In genomic region chr12:9341260-9341585, GRCh38 we compare ENCODE assay signal across 14 cellular contexts.
"Had no signal": no experiment of that assay in that cellular context is flagged by ENCODE, and none has a peak within 500 bp of the region (broad histone marks: within the 10 kb centered on the region; RNA-seq: fewer than 3 reads in every experiment).

No MANE protein-coding gene starts in this region.

- H3K4me3 ChIP-seq: coronary artery, gastroesophageal sphincter, left ventricle myocardium inferior, tibial artery, uterus had no signal

- H3K4me3 Mint-ChIP-seq: activated B cell treated with CpG ODN at 0.5 μM for 24 hours; activated T-helper 17 cell treated with anti-CD3 and anti-CD28 coated beads, Interleukin-2, amount 50 U/mL, for 72 hours; memory B cell; T-helper 17 cell had no signal

- H3K27ac ChIP-seq: coronary artery, gastroesophageal sphincter, left ventricle myocardium inferior, neutrophil, tibial artery, uterus had no signal

- H3K4me1 Mint-ChIP-seq: activated B cell treated with CpG ODN at 0.5 μM for 24 hours; activated T-helper 17 cell treated with anti-CD3 and anti-CD28 coated beads, Interleukin-2, amount 50 U/mL, for 72 hours; memory B cell had no signal

- H3K9me3 Mint-ChIP-seq: activated T-helper 17 cell treated with anti-CD3 and anti-CD28 coated beads, Interleukin-2, amount 50 U/mL, for 72 hours had no signal

- H3K27me3 ChIP-seq: gastroesophageal sphincter, neutrophil, tibial artery, uterus had no signal

- H3K27ac Mint-ChIP-seq: activated B cell treated with CpG ODN at 0.5 μM for 24 hours; activated T-helper 17 cell treated with anti-CD3 and anti-CD28 coated beads, Interleukin-2, amount 50 U/mL, for 72 hours; memory B cell; T-helper 17 cell had no signal

- H3K36me3 ChIP-seq: gastroesophageal sphincter, left ventricle myocardium inferior, neutrophil, tibial artery, uterus had no signal

- H3K4me1 ChIP-seq: gastroesophageal sphincter, left ventricle myocardium inferior, tibial artery, uterus had no signal

- ATAC-seq: activated T-helper 17 cell treated with anti-CD3 and anti-CD28 coated beads, Interleukin-2, amount 50 U/mL, for 72 hours; gastroesophageal sphincter; T-helper 17 cell had no signal

- H3K27me3 Mint-ChIP-seq: activated B cell treated with CpG ODN at 0.5 μM for 24 hours; activated T-helper 17 cell treated with anti-CD3 and anti-CD28 coated beads, Interleukin-2, amount 50 U/mL, for 72 hours; memory B cell; T-helper 17 cell had no signal

- DNase-seq: activated B cell treated with CpG ODN at 0.5 μM for 24 hours; caudate nucleus; kidney; left ventricle myocardium inferior; posterior cingulate gyrus; stimulated activated CD4-positive, alpha-beta T cell treated with anti-CD3 and anti-CD28 coated beads, Interleukin-4, amount 100 ng/mL, for 4 hours; T-helper 17 cell; tibial artery; uterus had no signal

- H3K9me3 ChIP-seq: tibial artery, uterus had no signal
